1 cellular context compared by ENCODE assay signal in the genomic region with DNA sequence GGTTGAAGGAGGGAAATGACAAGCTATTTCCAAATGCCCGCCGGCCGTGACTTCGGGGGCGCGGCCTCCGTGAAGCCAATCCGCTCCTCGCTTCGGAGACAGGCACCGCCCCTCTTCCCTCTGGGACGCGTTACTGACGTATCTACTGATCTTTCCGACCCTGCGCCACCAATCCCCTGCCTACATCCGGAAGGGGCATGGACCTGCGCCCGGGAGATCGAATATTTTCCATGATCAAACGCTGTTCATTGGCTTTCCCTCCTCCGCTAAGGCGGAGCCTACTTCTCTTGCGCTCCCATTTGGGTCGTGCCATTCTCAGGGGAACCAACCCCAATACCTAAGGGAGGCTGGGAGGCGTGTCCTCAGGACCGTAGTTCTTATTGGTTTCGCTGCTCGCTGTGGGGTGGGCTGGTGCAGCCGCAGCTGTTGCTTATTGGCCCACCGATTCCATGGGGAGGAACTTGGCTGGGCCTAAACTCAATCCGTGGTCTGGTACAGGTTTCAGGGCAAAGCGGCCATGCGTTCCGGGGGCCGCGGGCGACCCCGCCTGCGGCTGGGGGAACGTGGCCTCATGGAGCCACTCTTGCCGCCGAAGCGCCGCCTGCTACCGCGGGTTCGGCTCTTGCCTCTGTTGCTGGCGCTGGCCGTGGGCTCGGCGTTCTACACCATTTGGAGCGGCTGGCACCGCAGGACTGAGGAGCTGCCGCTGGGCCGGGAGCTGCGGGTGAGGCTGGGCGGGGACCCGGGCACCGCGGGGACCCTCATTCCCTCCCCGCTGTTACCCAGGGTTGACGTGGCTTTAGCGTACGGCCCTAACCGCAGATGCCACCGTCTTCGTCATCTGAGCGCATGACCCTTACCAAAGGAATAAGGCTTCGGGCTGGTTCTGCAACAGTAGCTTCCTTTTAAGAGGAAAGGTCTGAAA.
TF ChIP-seq lines count a peak whose summit lies in the region.

QPCTL (plus strand) TSS at position 480 of the 925 bp plus-strand sequence; CDS start at position 518, 38 bp downstream.

TF ChIP-seq in SK-N-SH treated with all-trans-retinoic acid at 6 μM for 48 hours, 23 proteins besides CTCF, POLR2A, EP300 and RAD21 (continued from another document):
- TF ChIP-seq TSHZ2 (CRISPR knock-in tag; IDR thresholded peaks at IDR 0.05) (no peak), ISL1 (CRISPR knock-in tag; IDR thresholded peaks at IDR 0.05) (no peak), ZC3H10 (CRISPR knock-in tag; IDR thresholded peaks at IDR 0.05) (no peak), TCF4 (CRISPR knock-in tag; IDR thresholded peaks at IDR 0.05; ENCODE audit: borderline replicate concordance) (no peak)
